In the genomic region with DNA sequence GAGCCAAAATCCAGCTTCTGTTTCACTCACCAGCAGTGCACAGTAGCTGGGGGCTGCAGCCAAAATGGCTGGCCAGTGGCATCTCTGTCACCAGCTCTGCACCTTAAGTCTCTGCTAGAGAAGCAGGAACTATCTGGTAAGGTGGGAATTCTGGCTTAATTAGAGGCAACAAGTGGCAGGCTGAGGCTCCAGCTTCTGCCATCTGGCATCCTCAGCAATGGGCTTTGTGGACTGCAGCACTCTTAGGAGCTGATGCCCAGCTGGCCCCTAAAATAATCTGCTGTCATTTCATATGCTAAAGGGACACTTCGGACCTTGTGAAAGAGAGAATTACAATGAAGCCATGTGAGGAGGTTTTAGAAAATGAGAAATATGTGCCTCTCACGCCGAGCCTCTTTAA, we compare ENCODE assay signal across 1 cellular context.
TF ChIP-seq lines count a peak whose summit lies in the region.

No MANE protein-coding gene starts in this region.

TF ChIP-seq in GM23338, 12 proteins besides CTCF, POLR2A, EP300 and RAD21 (continued from another document):
- no peak for TF ChIP-seq REST (IDR thresholded peaks at IDR 0.05; ENCODE audit: unreplicated experiment)
- TF ChIP-seq ZNF114 (CRISPR knock-in tag; IDR thresholded peaks at IDR 0.05) = no peak
- TF ChIP-seq NANOG (IDR thresholded peaks at IDR 0.05; ENCODE audit: borderline replicate concordance) = no peak
- no peak for TF ChIP-seq CREB1 (CRISPR knock-in tag; IDR thresholded peaks at IDR 0.05; ENCODE audit: low read depth)
